In the genomic region with DNA sequence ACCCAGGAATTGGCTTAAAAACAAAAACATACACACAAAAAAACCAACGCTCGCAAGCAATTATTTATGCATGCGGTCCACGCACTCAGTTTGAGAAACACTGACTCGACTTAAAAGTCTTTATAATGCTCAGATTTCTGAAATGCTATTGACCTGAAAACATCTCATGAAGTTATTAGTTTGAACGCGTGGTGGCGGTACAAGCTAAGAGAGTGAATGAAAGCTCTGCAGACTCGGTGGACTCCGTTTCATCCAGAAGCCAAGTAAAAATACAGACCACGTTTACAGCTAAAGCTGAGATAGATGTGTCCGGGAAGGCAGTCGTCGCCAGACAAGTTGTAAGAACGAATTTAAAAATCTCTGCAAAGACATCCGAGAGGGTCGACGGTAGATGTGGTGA, we compare ENCODE assay signal across 12 cellular contexts. TPM values are rescaled to one million over a fixed set of nuclear protein-coding genes. Genes with fewer than 3 reads are reported as not detected.
DNase-seq lines count a peak whose midpoint lies in the region; ATAC-seq and TF ChIP-seq lines count a peak whose summit lies in the region.
"Had no signal": no experiment of that assay in that cellular context is flagged by ENCODE, and none has a peak within 500 bp of the region (broad histone marks: within the 10 kb centered on the region; RNA-seq: fewer than 3 reads in every experiment).

A gene (plus strand): TSS at position 246 of the 400 bp plus-strand sequence. CDS start 201 bp downstream, outside the sequence.

- no peaks in the 10 kb centered on the region for H3K9me3 ChIP-seq in skeletal muscle satellite cell (replicated peaks; ENCODE audit: low read length)

- no peak within 1 kb of the TSS for H3K4me3 ChIP-seq in choroid plexus epithelial cell (ENCODE audit: low read depth, low read length)
- H3K4me3 ChIP-seq in skeletal muscle satellite cell (ENCODE audit: low read length): no peak within 1 kb of the TSS
- H3K4me3 ChIP-seq: skin epidermis, transverse colon had no signal

- H3K27me3 ChIP-seq in skeletal muscle satellite cell (ENCODE audit: control insufficient read depth, insufficient read depth, low read length): peaks cover 8% of the 10 kb centered on the region
- H3K27me3 ChIP-seq: transverse colon had no signal

- H3K4me1 ChIP-seq in skeletal muscle satellite cell (ENCODE audit: control insufficient read depth, insufficient read depth, low read length): no peaks in the 10 kb centered on the region
- H3K4me1 ChIP-seq: transverse colon had no signal

- DNase-seq in NCI-H524 (lab: John Stamatoyannopoulos, UW): peak; percentile 20 to 38
- no peak for DNase-seq in NCI-H524 treated with DMSO at 0.1 percent for 48 hours (lab: John Stamatoyannopoulos, UW)
- peak; percentile 2 to 57 for DNase-seq in NCI-H446 (lab: John Stamatoyannopoulos, UW)
- DNase-seq in choroid plexus epithelial cell (ENCODE audit: low read depth): peak; percentile 2
- no peak for DNase-seq in Kasumi-1 (lab: John Stamatoyannopoulos, UW)
- no peak for DNase-seq in Right ventricle myocardium inferior (ENCODE audit: missing footprints)
- DNase-seq: activated CD4-positive, CD25-positive, alpha-beta regulatory T cell; NCI-H1417 treated with DMSO at 0.1 percent for 48 hours; transverse colon had no signal

- H3K9ac ChIP-seq in skeletal muscle satellite cell (ENCODE audit: low read depth, low read length): no peak within 1 kb of the TSS

- TF ChIP-seq CTCF in choroid plexus epithelial cell (conservative IDR thresholded peaks at IDR 0.05; ENCODE audit: low read depth, low read length): no peak

- intact Hi-C loops in Right ventricle myocardium inferior (cut with DNase I): no loop called here

- ATAC-seq in GM19351 (IDR thresholded peaks at IDR 0.05; ENCODE audit: unreplicated experiment) (no peak), Right ventricle myocardium inferior (no peak)

- H3K4me2 ChIP-seq in skeletal muscle satellite cell (ENCODE audit: low read length): peak within 1 kb of the TSS; percentile 38

- no peaks in the 10 kb centered on the region for H3K36me3 ChIP-seq in skeletal muscle satellite cell (ENCODE audit: insufficient read depth, low read length)
- H3K36me3 ChIP-seq: transverse colon had no signal

RNA-seq across cellular contexts. Expression of the gene that starts here (rescaled TPM):
- total RNA-seq in skeletal muscle satellite cell (2012; rRNA removed): under 0.01 TPM in 1 of 2 replicates, not detected in the other
- 0.51 TPM for total RNA-seq in Right ventricle myocardium inferior

Comparison
In these comparisons a context has a peak if more than half of its experiments do, and no peak if none do; other contexts are left out.
1. DNase-seq: peak in NCI-H524 (2 of 2), NCI-H446 (2 of 2) and choroid plexus epithelial cell (single experiment); none in NCI-H524 treated with DMSO at 0.1 percent for 48 hours (single experiment), Kasumi-1 (0 of 2) and Right ventricle myocardium inferior (single experiment).